11 cellular contexts compared by ENCODE assay signal in the genomic region with DNA sequence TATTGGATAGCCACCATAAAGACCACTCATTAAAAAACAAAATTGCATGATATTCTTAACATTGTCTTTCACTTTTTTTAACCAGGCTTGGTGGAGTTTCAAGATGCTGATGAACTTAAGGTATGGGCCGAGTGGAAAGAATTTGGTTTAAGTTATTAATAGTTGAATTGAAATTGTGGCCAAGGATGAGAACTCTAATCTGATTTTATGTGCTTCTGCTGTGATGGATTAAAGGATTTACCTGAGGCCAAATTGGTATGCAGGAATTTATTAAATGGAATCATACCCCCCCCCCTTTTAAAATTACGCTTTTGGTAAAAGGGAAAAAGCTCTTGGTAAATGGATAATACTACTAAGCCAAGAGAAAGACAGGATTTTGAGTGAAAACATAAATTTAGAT. TPM values are rescaled to one million over a fixed set of nuclear protein-coding genes. Genes with fewer than 3 reads are reported as not detected.
DNase-seq lines count a peak whose midpoint lies in the region; ATAC-seq and TF ChIP-seq lines count a peak whose summit lies in the region.
"Had no signal": no experiment of that assay in that cellular context is flagged by ENCODE, and none has a peak within 500 bp of the region (broad histone marks: within the 10 kb centered on the region; RNA-seq: fewer than 3 reads in every experiment).

No MANE protein-coding gene starts in this region.

- H3K27ac Mint-ChIP-seq in IgD-negative memory B cell: peak overlapping the region in 1 of 3 donors; percentile 26
- H3K27ac Mint-ChIP-seq: memory B cell had no signal

- peaks cover 73% of the 10 kb centered on the region for H3K36me3 ChIP-seq in DOHH2 (ENCODE audit: control insufficient read depth, low read length)
- H3K36me3 ChIP-seq in osteoblast (ENCODE audit: insufficient read depth, low read length): peaks cover 37% of the 10 kb centered on the region

- H3K4me3 ChIP-seq in DOHH2 (ENCODE audit: low read length) (peak overlapping the region; percentile 89), osteoblast (ENCODE audit: insufficient read depth, low read length) (peak overlapping the region; percentile 73)

- H3K9me2 ChIP-seq in DOHH2 (replicated peaks; ENCODE audit: control insufficient read depth, low read length): no peaks in the 10 kb centered on the region

- peaks cover 68% of the 10 kb centered on the region for H3F3A ChIP-seq in DOHH2 (ENCODE audit: control insufficient read depth, insufficient read depth)

- peak overlapping the region; percentile 82 for H3K27ac ChIP-seq in DOHH2 (ENCODE audit: low read depth, low read length)
- H3K27ac ChIP-seq in osteoblast (ENCODE audit: low read depth, low read length): peak overlapping the region; percentile 91

- H2AFZ ChIP-seq in osteoblast (ENCODE audit: low read length): no peak overlapping the region

- H3K36me3 Mint-ChIP-seq in IgD-negative memory B cell: peaks cover 7% of the 10 kb centered on the region

- H3K4me3 Mint-ChIP-seq in IgD-negative memory B cell: peak overlapping the region in 3 of 4 donors; percentile 26 to 87 (median 86)

- DNase-seq in amniotic epithelial cell (ENCODE audit: low read depth): peak; percentile 10
- DNase-seq in osteoblast (ENCODE audit: insufficient read length, low spot score, missing footprints): no peak
- no peak for DNase-seq in COLO668 (lab: John Stamatoyannopoulos, UW; ENCODE audit: unreplicated experiment)
- no peak for DNase-seq in SIG-M5 treated with dmso at 0.1 percent for 504 hours (lab: John Stamatoyannopoulos, UW; ENCODE audit: unreplicated experiment)
- DNase-seq: central memory CD4-positive, alpha-beta T cell; NCI-H2029 treated with DMSO at 0.1 percent for 48 hours had no signal

- TF ChIP-seq CTCF in DOHH2 (IDR thresholded peaks at IDR 0.05; ENCODE audit: low read depth, low read length, poor library complexity, severe bottlenecking) (no peak), osteoblast (IDR thresholded peaks at IDR 0.05; ENCODE audit: extremely low read depth, low read depth, low read length) (no peak)

- no peaks in the 10 kb centered on the region for H3K9me3 Mint-ChIP-seq in IgD-negative memory B cell
- H3K9me3 Mint-ChIP-seq: memory B cell had no signal

- H3K9me3 ChIP-seq in DOHH2 (ENCODE audit: control insufficient read depth, insufficient read depth, low read length): no peaks in the 10 kb centered on the region
- no peaks in the 10 kb centered on the region for H3K9me3 ChIP-seq in osteoblast (ENCODE audit: low read depth, low read length)

- H3K79me2 ChIP-seq in DOHH2 (ENCODE audit: control insufficient read depth, low read length) (peaks cover 28% of the 10 kb centered on the region), osteoblast (ENCODE audit: insufficient read depth, low read length) (peaks cover 9% of the 10 kb centered on the region)

- H3K27me3 ChIP-seq in DOHH2 (ENCODE audit: control insufficient read depth, low read length) (no peaks in the 10 kb centered on the region), osteoblast (ENCODE audit: insufficient read depth, low read length) (no peaks in the 10 kb centered on the region)

- ATAC-seq in GM19463 (IDR thresholded peaks at IDR 0.05; ENCODE audit: unreplicated experiment) (no peak), GM19328 (IDR thresholded peaks at IDR 0.05; ENCODE audit: unreplicated experiment) (no peak)

- no peaks in the 10 kb centered on the region; the same call in 1 of the 2 replicates for H4K20me1 ChIP-seq in DOHH2 (ENCODE audit: control insufficient read depth, insufficient read depth, low read depth, low read length)
- no peaks in the 10 kb centered on the region for H4K20me1 ChIP-seq in osteoblast (ENCODE audit: insufficient read depth, low read length)

- peaks cover 2% of the 10 kb centered on the region for H3K27me3 Mint-ChIP-seq in IgD-negative memory B cell
- H3K27me3 Mint-ChIP-seq: memory B cell had no signal

- H3K4me2 ChIP-seq in DOHH2 (ENCODE audit: low read length) (peak overlapping the region; percentile 87), osteoblast (ENCODE audit: insufficient read depth, low read length) (peak overlapping the region; percentile 85)

- H3K4me1 ChIP-seq in DOHH2 (ENCODE audit: control insufficient read depth, low read length) (peaks cover 53% of the 10 kb centered on the region), osteoblast (ENCODE audit: insufficient read depth, low read length) (peaks cover 55% of the 10 kb centered on the region)

- peaks cover 35 to 47% (median 41%) of the 10 kb centered on the region in 3 donors for H3K4me1 Mint-ChIP-seq in IgD-negative memory B cell

RNA-seq across cellular contexts. Expression of a gene that starts 33.8 kb away (rescaled TPM):
- polyA plus RNA-seq in IgD-negative memory B cell: 479 TPM
- 144 and 197 TPM in 2 replicates for total RNA-seq in osteoblast
